19 cellular contexts compared by ENCODE assay signal in the genomic region with DNA sequence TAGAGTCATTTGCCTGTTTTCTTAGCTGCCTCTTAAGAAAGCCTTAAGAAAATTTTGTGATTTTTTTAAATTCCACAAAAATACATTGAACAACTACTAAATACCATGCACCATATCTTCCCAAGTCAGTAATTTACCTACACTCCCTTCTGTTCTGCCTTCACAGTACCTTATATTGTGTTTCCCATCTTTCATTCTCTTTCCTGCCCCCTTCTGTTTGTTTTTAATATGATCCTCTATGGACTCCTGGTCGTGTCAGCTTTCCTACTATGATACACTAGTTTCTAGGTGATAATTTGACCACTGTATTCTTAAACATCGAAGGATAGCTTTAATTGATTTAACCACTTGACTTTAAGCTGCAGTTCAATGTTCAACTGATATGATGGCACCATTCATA.
DNase-seq lines count a peak whose midpoint lies in the region; FAIRE-seq and TF ChIP-seq lines count a peak whose summit lies in the region.
"Had no signal": no experiment of that assay in that cellular context is flagged by ENCODE, and none has a peak within 500 bp of the region (broad histone marks: within the 10 kb centered on the region; RNA-seq: fewer than 3 reads in every experiment).

No MANE protein-coding gene starts in this region.

- no peaks in the 10 kb centered on the region for H3K9me3 ChIP-seq in MM.1S (replicated peaks; ENCODE audit: insufficient read depth, low read length)
- H3K9me3 ChIP-seq in H1 (ENCODE audit: insufficient read depth in 2 of 2, low read depth in 1 of 2, low read length in 1 of 2) = no peaks in the 10 kb centered on the region
- H3K9me3 ChIP-seq: MG63 had no signal

- H3F3A ChIP-seq in MM.1S (ENCODE audit: insufficient read depth, low read length) = no peaks in the 10 kb centered on the region

- no peak overlapping the region for H3K9ac ChIP-seq in MM.1S (ENCODE audit: low read length)
- H3K9ac ChIP-seq in H1 (replicated peaks in 1 of 4; ENCODE audit: extremely low read depth in 1 of 4, low read depth in 3 of 4, low read length in 3 of 4) = no peak overlapping the region

- no peaks in the 10 kb centered on the region for H4K20me1 ChIP-seq in MM.1S (ENCODE audit: insufficient read depth, low read length)
- no peaks in the 10 kb centered on the region for H4K20me1 ChIP-seq in H1 (replicated peaks in 1 of 2; ENCODE audit: control insufficient read depth in 1 of 2, insufficient read depth in 2 of 2, low read length in 2 of 2)

- no peaks in the 10 kb centered on the region for H3K27me3 ChIP-seq in MM.1S (replicated peaks; ENCODE audit: insufficient read depth, low read length)
- H3K27me3 ChIP-seq in H1 (replicated peaks in 1 of 4; ENCODE audit: control insufficient read depth in 3 of 4, extremely low read depth in 1 of 4, insufficient read depth in 3 of 4, low read length in 3 of 4) = no peaks in the 10 kb centered on the region
- H3K27me3 ChIP-seq: hepatocyte, MG63 had no signal

- H3K23me2 ChIP-seq in H1 (ENCODE audit: low read depth, low read length) = no peaks in the 10 kb centered on the region

- H3K36me3 ChIP-seq in MM.1S (replicated peaks; ENCODE audit: insufficient read depth, low read length) (no peaks in the 10 kb centered on the region), H1 (ENCODE audit: control insufficient read depth in 2 of 4, insufficient read depth in 4 of 4, low read length in 3 of 4) (no peaks in the 10 kb centered on the region)
- H3K36me3 ChIP-seq: MG63 had no signal

- H3K27ac ChIP-seq in MM.1S (ENCODE audit: low read length) (no peak overlapping the region), H1 (ENCODE audit: low read depth, low read length) (no peak overlapping the region)
- H3K27ac ChIP-seq: hepatocyte had no signal

- no peaks in the 10 kb centered on the region for H3K4me1 ChIP-seq in MM.1S (ENCODE audit: low read length)
- no peaks in the 10 kb centered on the region for H3K4me1 ChIP-seq in H1 (replicated peaks in 1 of 4; ENCODE audit: control insufficient read depth in 3 of 4, insufficient read depth in 4 of 4, low read length in 3 of 4)

- H2AFZ ChIP-seq in MM.1S (ENCODE audit: low read length) (no peak overlapping the region), H1 (ENCODE audit: low read length) (no peak overlapping the region)
- H2AFZ ChIP-seq: hepatocyte had no signal

- H4K8ac ChIP-seq in H1 (ENCODE audit: extremely low read depth, insufficient read depth, low read length) = no peak overlapping the region

- H2BK15ac ChIP-seq in H1 (ENCODE audit: low read length) = no peak overlapping the region

- no peak overlapping the region for H2BK12ac ChIP-seq in H1 (ENCODE audit: low read depth, low read length)

- H3K23ac ChIP-seq in H1 (ENCODE audit: insufficient read length) = no peak overlapping the region

- H3K14ac ChIP-seq in H1 (ENCODE audit: insufficient read length) = no peak overlapping the region

- H4K5ac ChIP-seq in H1 (ENCODE audit: insufficient read length, low read depth, low read length) = no peak overlapping the region

- no peak overlapping the region for H2BK120ac ChIP-seq in H1 (replicated peaks; ENCODE audit: low read depth, low read length)

- no peak overlapping the region for H3K4ac ChIP-seq in H1 (replicated peaks; ENCODE audit: insufficient read length, low read depth, low read length)

- no peak for TF ChIP-seq EP300 in H1 (IDR thresholded peaks at IDR 0.05; ENCODE audit: borderline replicate concordance in 1 of 2, low read depth in 2 of 2, low read length in 2 of 2)

- WGBS in H1 (ENCODE audit: extremely low coverage in 1 of 2, insufficient coverage in 1 of 2, insufficient read length in 1 of 2, insufficient replicate concordance in 2 of 2, low coverage in 1 of 2, low lambda C conversion rate in 2 of 2, missing lambda C conversion rate in 1 of 2), 2 experiments = 63% methylated on average over 2 of the region's 2 CpGs; no CpG with 5 or more reads in 1 of the 2 experiments

- CTCF ChIA-PET in H1 (lab: Charles Lee; ENCODE audit: partially characterized antibody) = interaction anchor here (0.6 to 2.0 kb wide), 12 partner anchors 13 to 324 kb away, joined by 3 to 11 read pairs (median 4); no protein-coding TSS in a partner anchor

- peak; percentile 24 to 36; a peak in 3 of 4 replicates for TF ChIP-seq RAD21 in H1 (IDR thresholded peaks at IDR 0.05 in 1 of 2, conservative IDR thresholded peaks at IDR 0.05 in 1 of 2; ENCODE audit: low read depth in 2 of 2, low read length in 2 of 2)

- no peaks in the 10 kb centered on the region for H3K9me2 ChIP-seq in MM.1S (replicated peaks; ENCODE audit: insufficient read depth, low read length)

- H3K18ac ChIP-seq in H1 (ENCODE audit: extremely low read depth, low read length) = no peak overlapping the region

- POLR2A ChIA-PET in H1 (lab: Charles Lee; ENCODE audit: partially characterized antibody) = no interaction called here

- TF ChIP-seq CTCF in D721Med (IDR thresholded peaks at IDR 0.05; ENCODE audit: insufficient read depth, missing control alignments) (peak; percentile 20), MM.1S (IDR thresholded peaks at IDR 0.05; ENCODE audit: low read length) (0 out of 2 replicates have a peak, but pooled peaks have one; percentile 18), H1 (IDR thresholded peaks at IDR 0.05; ENCODE audit: control extremely low read depth in 1 of 3, insufficient read depth in 1 of 3, low read depth in 1 of 3, low read length in 3 of 3) (peak in 1 of 3 experiments; percentile 16; a peak in 2 of 4 replicates)

- DNase-seq in ACHN = peak; percentile 2
- no peak for DNase-seq in D721Med (ENCODE audit: insufficient read length, low spot score)
- no peak for DNase-seq in MM.1S
- no peak for DNase-seq in H1 (ENCODE audit: low read depth in 1 of 2, low spot score in 2 of 2)
- DNase-seq in NOMO-1 treated with dmso at 0.1 percent for 144 hours (lab: John Stamatoyannopoulos, UW; ENCODE audit: unreplicated experiment) = no peak
- DNase-seq in GM19240 (ENCODE audit: insufficient read length, low spot score) = no peak
- DNase-seq in NCI-H1930 (lab: John Stamatoyannopoulos, UW) = no peak
- DNase-seq in T-helper 2 cell = no peak
- DNase-seq: activated CD4-positive, alpha-beta T cell treated with anti-CD3 and anti-CD28 coated beads, Interleukin-2, amount 10 ng/mL, durations not matched to agents 7 days and 5 days; activated CD8-positive, alpha-beta memory T cell treated with anti-CD3 and anti-CD28 coated beads, Interleukin-2, amount 50 U/mL, for 48 hours; AML-193; anterior cingulate cortex; GF-D8; islet precursor cell; MG63; NCI-H2029 treated with DMSO at 0.1 percent for 48 hours; NCI-H510A treated with DMSO at 0.1 percent for 48 hours had no signal

- H3K4me2 ChIP-seq in MM.1S (ENCODE audit: low read depth, low read length) (no peak overlapping the region), H1 (ENCODE audit: insufficient read depth in 1 of 2, low read depth in 2 of 2, low read length in 2 of 2) (no peak overlapping the region)
- H3K4me2 ChIP-seq: hepatocyte had no signal

- H2BK5ac ChIP-seq in H1 (ENCODE audit: low read depth, low read length) = no peak overlapping the region

- no peaks in the 10 kb centered on the region; the same call in 1 of the 2 replicates for H3K79me1 ChIP-seq in H1 (ENCODE audit: low read depth, low read length)

- H3K79me2 ChIP-seq in MM.1S (ENCODE audit: low read length) (no peaks in the 10 kb centered on the region), H1 (ENCODE audit: control insufficient read depth in 1 of 2, insufficient read depth in 2 of 2, low read length in 2 of 2) (no peaks in the 10 kb centered on the region)
- H3K79me2 ChIP-seq: hepatocyte had no signal

- H4K91ac ChIP-seq in H1 (replicated peaks; ENCODE audit: insufficient read length, low read length) = no peak overlapping the region

- no peak overlapping the region for H2BK20ac ChIP-seq in H1 (ENCODE audit: low read length)

- TF ChIP-seq POLR2A in H1 (IDR thresholded peaks at IDR 0.05; ENCODE audit: control extremely low read depth in 1 of 2, low read depth in 2 of 2, low read length in 2 of 2) = no peak

- FAIRE-seq in D721Med (lab: Jason Lieb, UNC) (no peak), H1 (lab: Jason Lieb, UNC) (no peak)
- FAIRE-seq: GM12891 had no signal

- in situ Hi-C loops in ACHN (cut with HindIII; ENCODE audit: low pct_ligation_motif_present, low pct_unique_long_range_greater_than_20kb, low sequenced_read_pairs) = no loop called here

- no peak overlapping the region for H3K4me3 ChIP-seq in MM.1S (ENCODE audit: low read length)
- no peak overlapping the region for H3K4me3 ChIP-seq in H1 (ENCODE audit: extremely low read depth in 1 of 4, insufficient read depth in 2 of 4, low read depth in 3 of 4, low read length in 4 of 4)
- H3K4me3 ChIP-seq: hepatocyte, MG63 had no signal

- H2AK5ac ChIP-seq in H1 (ENCODE audit: low read depth, low read length) = no peak overlapping the region

- no peak overlapping the region for H3K56ac ChIP-seq in H1 (replicated peaks; ENCODE audit: insufficient read length, low read depth, low read length)

TF ChIP-seq in H1, 55 proteins besides CTCF, POLR2A, EP300 and RAD21:
- TF ChIP-seq GTF2F1 (IDR thresholded peaks at IDR 0.05; ENCODE audit: borderline replicate concordance, low read depth, low read length) (no peak), BRCA1 (IDR thresholded peaks at IDR 0.05; ENCODE audit: low read depth, low read length) (no peak), HDAC2 (IDR thresholded peaks at IDR 0.05; ENCODE audit: borderline replicate concordance in 1 of 2, low read depth in 2 of 2, low read length in 2 of 2) (no peak)
TF ChIP-seq in H1: peak in this region for 0.
